8 cellular contexts compared by ENCODE assay signal in the genomic region with DNA sequence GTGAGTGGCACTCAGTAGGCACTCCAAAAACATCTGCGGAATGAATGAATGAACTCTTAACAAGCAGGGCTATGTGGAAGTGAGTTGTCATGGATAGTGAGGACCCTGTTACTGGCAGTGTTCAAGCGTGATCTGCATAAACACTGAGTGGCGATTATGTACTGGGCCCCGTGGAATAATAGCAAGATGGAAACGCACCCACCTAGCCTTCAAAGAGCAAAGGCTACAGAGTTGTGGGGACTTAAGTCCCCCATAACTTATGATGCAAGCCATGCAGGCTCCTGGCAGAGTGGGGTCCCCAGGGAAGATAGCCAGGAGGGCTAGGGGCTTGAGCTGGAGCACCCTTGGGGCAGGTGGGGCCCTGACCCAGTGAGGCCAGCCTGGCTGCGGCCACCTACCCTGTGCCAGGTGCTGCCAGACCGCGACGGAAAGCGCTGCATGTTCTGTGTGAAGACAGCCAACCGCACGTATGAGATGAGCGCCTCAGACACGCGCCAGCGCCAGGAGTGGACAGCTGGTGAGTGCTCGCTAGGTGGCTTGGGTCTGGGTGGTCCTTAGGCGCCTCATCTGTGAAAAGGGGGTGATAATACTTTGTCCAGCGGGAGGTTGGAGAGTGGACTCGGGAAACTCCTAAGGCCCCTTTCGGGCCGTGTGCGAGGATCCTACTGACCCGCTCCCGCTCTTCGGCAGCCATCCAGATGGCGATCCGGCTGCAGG. TPM values are rescaled to one million over a fixed set of nuclear protein-coding genes. Genes with fewer than 3 reads are reported as not detected.
DNase-seq lines count a peak whose midpoint lies in the region; ATAC-seq and TF ChIP-seq lines count a peak whose summit lies in the region.

No MANE protein-coding gene starts in this region.

- POLR2A ChIA-PET in Panc1 (lab: Charles Lee): no interaction called here

- intact Hi-C loops in Panc1 (cut with micrococcal nuclease; ENCODE audit: unreplicated experiment) (no loop called here), lower leg skin (cut with DNase I; ENCODE audit: low total_unique reads) (no loop called here)

- no peaks in the 10 kb centered on the region for H3K36me3 ChIP-seq in Panc1 (ENCODE audit: control insufficient read depth, insufficient read depth, low read length)

- peak; percentile 60 for ATAC-seq in Panc1

- in situ Hi-C loops in Panc1 (cut with HindIII; ENCODE audit: low pct_unique_long_range_greater_than_20kb, low sequenced_read_pairs): no loop called here

- H3K9me3 Mint-ChIP-seq in osteocyte (ENCODE audit: unreplicated experiment): peaks cover 5% of the 10 kb centered on the region

- CTCF ChIA-PET in Panc1 (lab: Charles Lee): no interaction called here

- H3K36me3 Mint-ChIP-seq in osteocyte (ENCODE audit: unreplicated experiment): no peaks in the 10 kb centered on the region

- H3K4me1 ChIP-seq in Panc1 (ENCODE audit: control insufficient read depth, insufficient read depth, low read length): no peaks in the 10 kb centered on the region; the same call in 1 of the 2 replicates

- peaks cover 14% of the 10 kb centered on the region for H3K4me1 Mint-ChIP-seq in osteocyte (ENCODE audit: unreplicated experiment)

- WGBS in lower leg skin, 2 donors: 43 to 46% methylated on average over 18 to 28 of the region's 28 CpGs

- no peak for TF ChIP-seq POLR2A in lower leg skin (IDR thresholded peaks at IDR 0.05)

- no TSS peak for BruUV-seq in Panc1 (replicated peaks; lab: Mats Ljungman, UMichigan)

- peaks cover 11% of the 10 kb centered on the region; the same call in 1 of the 2 replicates for H3K27me3 ChIP-seq in Panc1 (ENCODE audit: control insufficient read depth, insufficient read depth, low read length)

- H3K4me3 Mint-ChIP-seq in osteocyte (ENCODE audit: unreplicated experiment): peak overlapping the region; percentile 93

- no peak overlapping the region for H3K27ac ChIP-seq in Panc1 (ENCODE audit: low read length)

- TF ChIP-seq CTCF in Panc1 (IDR thresholded peaks at IDR 0.05) (no peak), fibroblast of pulmonary artery (IDR thresholded peaks at IDR 0.05; ENCODE audit: low read length, missing control alignments) (no peak), osteocyte (IDR thresholded peaks at IDR 0.05) (no peak), lower leg skin (IDR thresholded peaks at IDR 0.05) (no peak)

- no peak overlapping the region for H3K27ac Mint-ChIP-seq in osteocyte (ENCODE audit: unreplicated experiment)

- H3K27me3 Mint-ChIP-seq in osteocyte (ENCODE audit: unreplicated experiment): peaks cover 27% of the 10 kb centered on the region

- H3K4me3 ChIP-seq in Panc1 (ENCODE audit: low read depth in 2 of 2, low read length in 2 of 2) (peak overlapping the region; percentile 58 to 77), fibroblast of pulmonary artery (replicated peaks; ENCODE audit: low read depth, low read length) (peak overlapping the region; percentile 60), lower leg skin (ENCODE audit: low read depth, poor library complexity, severe bottlenecking) (no peak overlapping the region)

- H3K9me3 ChIP-seq in Panc1 (ENCODE audit: control insufficient read depth, insufficient read depth, low read depth, low read length): no peaks in the 10 kb centered on the region

- peak; percentile 50 for DNase-seq in COLO668 (lab: John Stamatoyannopoulos, UW; ENCODE audit: unreplicated experiment)
- no peak for DNase-seq in Panc1 (ENCODE audit: low read depth, low spot score)
- DNase-seq in fibroblast of pulmonary artery (ENCODE audit: low read depth): no peak
- no peak for DNase-seq in osteocyte (ENCODE audit: extremely low spot score, unreplicated experiment)
- no peak for DNase-seq in NAMALWA (ENCODE audit: low spot score)
- DNase-seq in midbrain (lab: John Stamatoyannopoulos, UW): no peak
- DNase-seq in SKM-1 (lab: John Stamatoyannopoulos, UW; ENCODE audit: unreplicated experiment): no peak
- no peak for DNase-seq in lower leg skin (ENCODE audit: low spot score in 2 of 2)

RNA-seq across cellular contexts. Expression of a gene that starts 20.0 kb away (rescaled TPM):
- total RNA-seq in Panc1 (2021; ENCODE audit: unreplicated experiment) (0.59 TPM), osteocyte (0.52 and 0.59 TPM in 2 replicates), lower leg skin (10 to 100 TPM; 30.1 to 53.3 (median 39.4) TPM)
- polyA plus RNA-seq in Panc1 (2012; ENCODE audit: insufficient read length): not detected

RNA-seq across cellular contexts. Expression of a gene that starts 24.7 kb away (rescaled TPM):
- 14.4 TPM for total RNA-seq in Panc1 (2021; ENCODE audit: unreplicated experiment)
- 17.8 TPM for polyA plus RNA-seq in Panc1 (2012; ENCODE audit: insufficient read length)
- 33.1 and 33.8 TPM in 2 replicates for total RNA-seq in osteocyte
- total RNA-seq in lower leg skin: 10 to 100 TPM; 22.6 to 33.8 (median 27.1) TPM

RNA-seq across cellular contexts. Expression of a gene that starts 58.1 kb away (rescaled TPM):
- total RNA-seq in Panc1 (2021; ENCODE audit: unreplicated experiment) (41.5 TPM), osteocyte (29.3 and 32.9 TPM in 2 replicates), lower leg skin (10 to 100 TPM; 12.4 to 21.4 (median 16.8) TPM)
- polyA plus RNA-seq in Panc1 (2012; ENCODE audit: insufficient read length): 43.6 TPM

Comparison
In these comparisons a context has a peak if more than half of its experiments do, and no peak if none do; other contexts are left out.
1. RNA of a gene that starts 20.0 kb away (total RNA-seq): 30.1 to 53.3 TPM in lower leg skin; 0.52 to 0.59 TPM in osteocyte and 0.59 TPM in Panc1 (single experiment); every median in the first group is over 10 times any median in the second.